Comparison of ENCODE assay signal across 8 cellular contexts in the genomic region with DNA sequence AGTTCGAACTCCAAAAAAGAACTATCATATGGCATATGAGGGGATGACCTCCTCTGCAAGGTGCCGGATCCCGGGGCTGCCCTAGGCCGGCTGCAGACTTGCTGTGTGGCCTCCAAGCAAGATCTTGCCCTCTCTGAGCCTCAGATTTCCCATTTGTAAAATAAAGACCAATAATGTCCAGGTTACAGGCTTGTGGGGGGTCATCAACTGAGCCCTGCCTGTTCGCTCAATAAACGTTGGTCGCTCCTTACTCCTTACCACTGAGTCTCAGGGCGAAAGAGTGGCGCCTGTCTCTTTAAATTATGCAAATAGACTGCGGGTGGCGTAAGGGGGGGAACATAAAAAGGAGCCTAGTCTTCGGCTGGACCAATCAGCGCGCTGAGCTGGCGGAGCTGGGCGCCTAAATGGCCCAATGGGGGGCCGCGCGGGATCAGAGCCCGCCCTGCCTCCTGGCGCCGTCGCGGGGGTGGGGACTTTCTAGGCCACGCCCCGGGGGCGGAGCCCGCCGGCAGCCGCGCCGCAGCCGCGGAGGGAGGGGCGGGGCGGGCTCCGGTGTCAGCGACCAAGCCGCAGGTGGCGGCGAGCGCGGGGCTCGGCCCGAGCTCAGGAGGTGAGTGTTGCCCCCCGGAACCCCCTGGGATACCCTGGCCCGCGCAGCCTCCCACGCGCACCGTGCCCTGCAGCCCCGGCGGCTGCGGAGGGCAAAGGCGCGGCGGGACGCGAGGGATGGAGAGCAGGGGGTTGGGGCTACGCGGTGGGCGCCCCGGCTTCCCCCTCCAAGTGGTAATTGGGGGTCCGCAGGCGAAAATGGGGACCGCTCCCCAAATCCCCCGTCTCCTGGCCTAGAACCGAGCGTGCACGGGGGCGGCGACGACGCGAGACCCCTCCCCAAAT. TPM values are rescaled to one million over a fixed set of nuclear protein-coding genes. Genes with fewer than 3 reads are reported as not detected.
DNase-seq lines count a peak whose midpoint lies in the region; ATAC-seq and TF ChIP-seq lines count a peak whose summit lies in the region.

No MANE protein-coding gene starts in this region.

- no peak for TF ChIP-seq POLR2A in esophagus squamous epithelium (IDR thresholded peaks at IDR 0.05)

- H3K4me1 ChIP-seq in KMS-11 (ENCODE audit: low read depth, poor library complexity, severe bottlenecking) (peaks cover 30% of the 10 kb centered on the region), Panc1 (ENCODE audit: control insufficient read depth, insufficient read depth, low read length) (no peaks in the 10 kb centered on the region), esophagus squamous epithelium (peaks cover 3 to 19% (median 4%) of the 10 kb centered on the region in 3 donors)

- POLR2A ChIA-PET in Panc1 (lab: Charles Lee) = no interaction called here

- H3K27ac ChIP-seq in KMS-11 (no peak overlapping the region), Panc1 (ENCODE audit: low read length) (no peak overlapping the region), esophagus squamous epithelium (no peak overlapping the region)

- TF ChIP-seq CTCF in KMS-11 (conservative IDR thresholded peaks at IDR 0.05; ENCODE audit: low read depth, low read length) (no peak), Panc1 (IDR thresholded peaks at IDR 0.05) (no peak), esophagus squamous epithelium (IDR thresholded peaks at IDR 0.05) (no peak)

- H3K36me3 ChIP-seq in KMS-11 (ENCODE audit: insufficient read depth) = no peaks in the 10 kb centered on the region
- H3K36me3 ChIP-seq in Panc1 (ENCODE audit: control insufficient read depth, insufficient read depth, low read length) = no peaks in the 10 kb centered on the region
- no peaks in the 10 kb centered on the region for H3K36me3 ChIP-seq in esophagus squamous epithelium

- no peaks in the 10 kb centered on the region for H4K20me1 ChIP-seq in KMS-11 (ENCODE audit: insufficient read depth)

- peaks cover 11% of the 10 kb centered on the region; the same call in 1 of the 2 replicates for H3K79me2 ChIP-seq in KMS-11 (ENCODE audit: insufficient read depth, low read depth)

- H3K4me3 ChIP-seq in KMS-11 (IDR thresholded peaks at IDR 0.05; ENCODE audit: insufficient read depth, low read depth, low read length) = no peak overlapping the region
- H3K4me3 ChIP-seq in Panc1 (ENCODE audit: low read depth in 2 of 2, low read length in 2 of 2) = peak overlapping the region; percentile 45 to 52
- peak overlapping the region; percentile 21 to 63 (median 43) for H3K4me3 ChIP-seq in esophagus squamous epithelium

- CTCF ChIA-PET in Panc1 (lab: Charles Lee) = interaction anchor here (0.6 kb wide), 1 partner anchor 55 kb away, joined by 3 read pairs; no protein-coding TSS in a partner anchor

- WGBS in esophagus squamous epithelium, 2 donors = 19 to 24% methylated on average over 17 to 21 of the region's 75 CpGs

- H3K27me3 ChIP-seq in KMS-11 (ENCODE audit: insufficient read depth, low read depth) (no peaks in the 10 kb centered on the region), Panc1 (ENCODE audit: control insufficient read depth, insufficient read depth, low read length) (no peaks in the 10 kb centered on the region), esophagus squamous epithelium (peaks cover 0 to 30% (median 0%) of the 10 kb centered on the region in 4 donors)

- no peak overlapping the region; the same call in 1 of the 2 replicates for H3K9ac ChIP-seq in KMS-11

- peak overlapping the region; percentile 68 for H3K4me2 ChIP-seq in KMS-11

- peak overlapping the region; percentile 53 for H2AFZ ChIP-seq in KMS-11 (ENCODE audit: low read depth)

- no TSS peak for BruUV-seq in Panc1 (replicated peaks; lab: Mats Ljungman, UMichigan)

- intact Hi-C loops in Panc1 (cut with micrococcal nuclease; ENCODE audit: unreplicated experiment) (no loop called here), esophagus squamous epithelium (cut with DNase I) (no loop called here)

- ATAC-seq in GM21737 (IDR thresholded peaks at IDR 0.05; ENCODE audit: unreplicated experiment) (peak; percentile 56), Panc1 (peak; percentile 99)

- DNase-seq in DMS153 treated with DMSO at 0.1 percent for 48 hours (lab: John Stamatoyannopoulos, UW; ENCODE audit: unreplicated experiment) = peak; percentile 89
- DNase-seq in Panc1 (ENCODE audit: low read depth, low spot score) = no peak
- DNase-seq in activated T-cell treated with anti-CD3 and anti-CD28 coated beads, Interleukin-2, amount 50 U/mL, for 48 hours = peak; percentile 90 to 95
- DNase-seq in esophagus squamous epithelium (lab: John Stamatoyannopoulos, UW) = peak; percentile 82
- DNase-seq in myocyte (ENCODE audit: low read depth) = peak; percentile 81
- DNase-seq in stimulated activated CD8-positive, alpha-beta memory T cell treated with anti-CD3 and anti-CD28 coated beads, Interleukin-7, amount 100 ng/mL, for 24 hours (ENCODE audit: low read depth) = peak; percentile 86

- H3K9me3 ChIP-seq in Panc1 (ENCODE audit: control insufficient read depth, insufficient read depth, low read depth, low read length) = no peaks in the 10 kb centered on the region
- no peaks in the 10 kb centered on the region for H3K9me3 ChIP-seq in esophagus squamous epithelium

- in situ Hi-C loops in Panc1 (cut with HindIII; ENCODE audit: low pct_unique_long_range_greater_than_20kb, low sequenced_read_pairs) = no loop called here

RNA-seq across cellular contexts. Expression of gene FCHO1, which starts 3.8 kb away (rescaled TPM):
- total RNA-seq in Panc1 (2021; ENCODE audit: unreplicated experiment) (1.1 TPM), esophagus squamous epithelium (1 to 10 TPM in 3 of 4 donors, under 1 TPM in 1; 0.76 to 3.5 (median 2.6) TPM), myocyte (0.05 TPM in 1 of 2 replicates, not detected in the other)
- 2.7 TPM for polyA plus RNA-seq in Panc1 (2012; ENCODE audit: insufficient read length)
- 0.09 TPM for polyA plus RNA-seq in myocyte (2012)

RNA-seq across cellular contexts. Expression of gene MAP1S, which starts 28.2 kb away (rescaled TPM):
- 56.6 TPM for total RNA-seq in Panc1 (2021; ENCODE audit: unreplicated experiment)
- 93.7 TPM for polyA plus RNA-seq in Panc1 (2012; ENCODE audit: insufficient read length)
- 10 to 100 TPM in 3 of 4 donors, 1 to 10 TPM in 1; 4.8 to 16.3 (median 11.4) TPM for total RNA-seq in esophagus squamous epithelium
- 20.4 and 24.5 TPM in 2 replicates for total RNA-seq in myocyte
- polyA plus RNA-seq in myocyte (2012) = 40.7 TPM

RNA-seq across cellular contexts. Expression of gene B3GNT3, which starts 47.5 kb away (rescaled TPM):
- 0.67 TPM for total RNA-seq in Panc1 (2021; ENCODE audit: unreplicated experiment)
- polyA plus RNA-seq in Panc1 (2012; ENCODE audit: insufficient read length) = 0.23 TPM
- 10 to 100 TPM; 11.6 to 23.5 (median 21.2) TPM for total RNA-seq in esophagus squamous epithelium
- total RNA-seq in myocyte = not detected in 2 replicates
- not detected for polyA plus RNA-seq in myocyte (2012)

RNA-seq across cellular contexts. Expression of gene UNC13A, which starts 59.3 kb away (rescaled TPM):
- total RNA-seq in Panc1 (2021; ENCODE audit: unreplicated experiment) = 0.46 TPM
- 0.46 TPM for polyA plus RNA-seq in Panc1 (2012; ENCODE audit: insufficient read length)
- total RNA-seq in esophagus squamous epithelium = under 1 TPM in 2 of 4 donors, not detected in 2; 0.06 to 0.22 TPM
- total RNA-seq in myocyte = 0.03 and 0.05 TPM in 2 replicates
- polyA plus RNA-seq in myocyte (2012) = 0.03 TPM
